7 cellular contexts compared by ENCODE assay signal in genomic region chr1:93436496-93436895, GRCh38.
"Had no signal": no experiment of that assay in that cellular context is flagged by ENCODE, and none has a peak within 500 bp of the region (broad histone marks: within the 10 kb centered on the region; RNA-seq: fewer than 3 reads in every experiment).

No MANE protein-coding gene starts in this region.

- DNase-seq: GDM1, GF-D8 had no signal

- FAIRE-seq: G401.6, GM12878, GM12891, GM18507, GM19239 had no signal

- ATAC-seq: GM12878 had no signal

- H3K4me3 ChIP-seq: GM12878 had no signal
